In genomic region chr2:108597105-108597744, GRCh38 we compare ENCODE assay signal across 7 cellular contexts.
A peak's percentile ranks its signal among the peaks of the same experiment; 100 is the strongest.
DNase-seq lines count a peak whose midpoint lies in the region; TF ChIP-seq lines count a peak whose summit lies in the region.
"Not testable (repeated sequence)": the region's sequence is repeated elsewhere in the genome, so short reads cannot be mapped to it uniquely, and the experiment has no call there.

No MANE protein-coding gene starts in this region.

- not testable (repeated sequence) for H3K9me3 Mint-ChIP-seq in immature natural killer cell

- H3K4me1 Mint-ChIP-seq in immature natural killer cell: peaks cover 24 to 35% of the 10 kb centered on the region in 2 donors

- H3K27ac Mint-ChIP-seq in immature natural killer cell: not testable (repeated sequence)

- not testable (repeated sequence) for H3K27me3 Mint-ChIP-seq in immature natural killer cell (ENCODE audit: low read depth in 3 of 3)

- H3K4me3 Mint-ChIP-seq in immature natural killer cell: peak overlapping the region in 1 of 5 donors; percentile 28

- not testable (repeated sequence) for H3K36me3 Mint-ChIP-seq in immature natural killer cell

- TF ChIP-seq CTCF in epithelial cell of proximal tubule (conservative IDR thresholded peaks at IDR 0.05; ENCODE audit: low read depth, low read length): peak; percentile 26

- H3K4me3 ChIP-seq in epithelial cell of proximal tubule (ENCODE audit: low read depth, low read length): not testable (repeated sequence)

- DNase-seq in EH (ENCODE audit: low read depth) (peak; percentile 69), NCI-H146 (lab: John Stamatoyannopoulos, UW) (peak; percentile 26), SW480 (ENCODE audit: low spot score) (peak; percentile 49), amniotic epithelial cell (ENCODE audit: low read depth) (peak; percentile 78), immature natural killer cell (peak; percentile 30 to 49 (median 47)), renal cortical epithelial cell (ENCODE audit: low read depth) (peak; percentile 70)
- not testable (repeated sequence) for DNase-seq in epithelial cell of proximal tubule (ENCODE audit: low read depth)
